Comparison of ENCODE assay signal across 19 cellular contexts in genomic region chr16:65888201-65888600, GRCh38.
"Had no signal": no experiment of that assay in that cellular context is flagged by ENCODE, and none has a peak within 500 bp of the region (broad histone marks: within the 10 kb centered on the region; RNA-seq: fewer than 3 reads in every experiment).

No MANE protein-coding gene starts in this region.

- FAIRE-seq: endothelial cell of umbilical vein, islet of Langerhans, small intestine had no signal

- H3K4me1 ChIP-seq: colonic mucosa, gastrocnemius medialis, heart right ventricle had no signal

- H3K36me3 ChIP-seq: colonic mucosa, gastrocnemius medialis, heart right ventricle, ovary had no signal

- H3K4me1 Mint-ChIP-seq: natural killer cell, neural crest cell had no signal

- H3K4me3 ChIP-seq: colonic mucosa, gastrocnemius medialis, heart right ventricle, ovary had no signal

- H3K27ac ChIP-seq: colonic mucosa, gastrocnemius medialis, heart right ventricle, ovary had no signal

- H3K4me3 Mint-ChIP-seq: endodermal cell, mesothelial cell of epicardium, natural killer cell, neural crest cell had no signal

- ATAC-seq: gastrocnemius medialis, heart right ventricle, left lobe of liver, natural killer cell, right cardiac atrium had no signal

- H3K27ac Mint-ChIP-seq: endodermal cell, mesothelial cell of epicardium, natural killer cell had no signal

- H3K36me3 Mint-ChIP-seq: natural killer cell had no signal

- H3K9me3 ChIP-seq: colonic mucosa, gastrocnemius medialis, heart right ventricle, ovary had no signal

- H3K9me3 Mint-ChIP-seq: endodermal cell, natural killer cell, neural crest cell had no signal

- H3K27me3 ChIP-seq: colonic mucosa, gastrocnemius medialis, ovary had no signal

- DNase-seq: colonic mucosa; dermis blood vessel endothelial cell; effector CD4-positive, alpha-beta T cell; endodermal cell; gastrocnemius medialis; heart right ventricle; hypothalamus; natural killer cell; ovary; right cardiac atrium; small intestine; stimulated activated CD4-positive, alpha-beta T cell treated with anti-CD3 and anti-CD28 coated beads, Interleukin-12 subunit alpha, Interleukin-12 subunit beta, amount 100 ng/mL, for 4 hours; stimulated activated naive CD4-positive, alpha-beta T cell; trophoblast cell had no signal
